8 cellular contexts compared by ENCODE assay signal in genomic region chr1:46342084-46342656, GRCh38. TPM values are rescaled to one million over a fixed set of nuclear protein-coding genes. Genes with fewer than 3 reads are reported as not detected.
A peak's percentile ranks its signal among the peaks of the same experiment; 100 is the strongest.
DNase-seq lines count a peak whose midpoint lies in the region; ATAC-seq and TF ChIP-seq lines count a peak whose summit lies in the region.

No MANE protein-coding gene starts in this region.

- peak overlapping the region; percentile 97 to 100 (median 99) for H3K27ac Mint-ChIP-seq in IgD-negative memory B cell
- peak overlapping the region; percentile 95 to 100 (median 100) for H3K27ac Mint-ChIP-seq in naive thymus-derived CD8-positive, alpha-beta T cell

- in situ Hi-C loops in astrocyte of the spinal cord (cut with HindIII; ENCODE audit: low sequenced_read_pairs), result no loop called here

- no peak for DNase-seq in GM12864 (ENCODE audit: low read depth)
- peak; percentile 50 for DNase-seq in astrocyte of the spinal cord (ENCODE audit: low read depth, low spot score)
- DNase-seq in naive thymus-derived CD8-positive, alpha-beta T cell, result peak in 2 of 10 donors; percentile 12 to 19
- no peak for DNase-seq in NCI-H1105 (lab: John Stamatoyannopoulos, UW)

- H3K27me3 Mint-ChIP-seq in IgD-negative memory B cell, result no peaks in the 10 kb centered on the region
- no peaks in the 10 kb centered on the region for H3K27me3 Mint-ChIP-seq in naive thymus-derived CD8-positive, alpha-beta T cell

- H3K9me3 Mint-ChIP-seq in IgD-negative memory B cell, result peaks cover 0 to 4% (median 0%) of the 10 kb centered on the region in 3 donors
- peaks cover 0 to 2% (median 0%) of the 10 kb centered on the region in 9 donors for H3K9me3 Mint-ChIP-seq in naive thymus-derived CD8-positive, alpha-beta T cell

- peaks cover 16 to 34% (median 19%) of the 10 kb centered on the region in 3 donors for H3K4me1 Mint-ChIP-seq in IgD-negative memory B cell
- H3K4me1 Mint-ChIP-seq in naive thymus-derived CD8-positive, alpha-beta T cell, result peaks cover 32 to 59% (median 50%) of the 10 kb centered on the region in 4 donors

- ATAC-seq in naive thymus-derived CD8-positive, alpha-beta T cell, result no peak
- no peak for ATAC-seq in GM19395 (IDR thresholded peaks at IDR 0.05; ENCODE audit: unreplicated experiment)
- no peak for ATAC-seq in GM21717 (IDR thresholded peaks at IDR 0.05; ENCODE audit: unreplicated experiment)
- ATAC-seq in HG03439 (IDR thresholded peaks at IDR 0.05; ENCODE audit: unreplicated experiment), result no peak

- H3K4me3 ChIP-seq in GM12864 (ENCODE audit: low read depth, low read length) (peak overlapping the region; percentile 87), astrocyte of the spinal cord (ENCODE audit: low read depth, low read length) (no peak overlapping the region)

- POLR2A ChIA-PET in naive thymus-derived CD8-positive, alpha-beta T cell (lab: Charles Lee), result interaction anchor here (0.6 kb wide), 1 partner anchor 10 kb away, joined by 3 read pairs; no protein-coding TSS in a partner anchor

- H3K4me3 Mint-ChIP-seq in IgD-negative memory B cell, result peak overlapping the region; percentile 86 to 100 (median 96)
- peak overlapping the region; percentile 97 to 100 (median 100) for H3K4me3 Mint-ChIP-seq in naive thymus-derived CD8-positive, alpha-beta T cell

- TF ChIP-seq CTCF in GM12864 (IDR thresholded peaks at IDR 0.05; ENCODE audit: low read depth, low read length, missing control alignments) (peak; percentile 59), astrocyte of the spinal cord (IDR thresholded peaks at IDR 0.05; ENCODE audit: low read depth, low read length) (peak; percentile 47)

- peaks cover 4% of the 10 kb centered on the region for H3K36me3 Mint-ChIP-seq in IgD-negative memory B cell
- H3K36me3 Mint-ChIP-seq in naive thymus-derived CD8-positive, alpha-beta T cell, result peaks cover 0 to 31% (median 3%) of the 10 kb centered on the region in 3 donors

RNA-seq across cellular contexts. Expression of gene NSUN4, which starts 1.6 kb away (rescaled TPM):
- polyA plus RNA-seq in IgD-negative memory B cell, result 26.8 TPM
- 10 to 100 TPM; 21.7 to 29.7 TPM for total RNA-seq in naive thymus-derived CD8-positive, alpha-beta T cell
- polyA plus RNA-seq in naive thymus-derived CD8-positive, alpha-beta T cell, result 10 to 100 TPM; 10.3 to 14.0 (median 12.3) TPM

RNA-seq across cellular contexts. Expression of gene UQCRH, which starts 38.7 kb away (rescaled TPM):
- 310 TPM for polyA plus RNA-seq in IgD-negative memory B cell
- total RNA-seq in naive thymus-derived CD8-positive, alpha-beta T cell, result 100 to 1,000 TPM; 130 to 148 TPM
- polyA plus RNA-seq in naive thymus-derived CD8-positive, alpha-beta T cell, result 100 to 1,000 TPM; 293 to 371 (median 330) TPM

RNA-seq across cellular contexts. Expression of gene LRRC41, which starts 38.8 kb away (rescaled TPM):
- polyA plus RNA-seq in IgD-negative memory B cell, result 47.7 TPM
- 10 to 100 TPM; 38.6 to 40.2 TPM for total RNA-seq in naive thymus-derived CD8-positive, alpha-beta T cell
- 10 to 100 TPM; 43.7 to 46.5 (median 44.6) TPM for polyA plus RNA-seq in naive thymus-derived CD8-positive, alpha-beta T cell

RNA-seq across cellular contexts. Expression of gene FAAH, which starts 51.9 kb away (rescaled TPM):
- 1.2 TPM for polyA plus RNA-seq in IgD-negative memory B cell
- 10 to 100 TPM in 1 of 2 experiments, 1 to 10 TPM in 1; 8.9 to 10.2 TPM for total RNA-seq in naive thymus-derived CD8-positive, alpha-beta T cell
- 1 to 10 TPM in 2 of 3 donors, under 1 TPM in 1; 0.46 to 2.2 (median 1.4) TPM for polyA plus RNA-seq in naive thymus-derived CD8-positive, alpha-beta T cell
